ENCODE assay signal across 10 cellular contexts in genomic region chr6:118708055-118708454, GRCh38. TPM values are rescaled to one million over a fixed set of nuclear protein-coding genes. Genes with fewer than 3 reads are reported as not detected.
DNase-seq lines count a peak whose midpoint lies in the region; ATAC-seq and TF ChIP-seq lines count a peak whose summit lies in the region.
"Had no signal": no experiment of that assay in that cellular context is flagged by ENCODE, and none has a peak within 500 bp of the region (broad histone marks: within the 10 kb centered on the region; RNA-seq: fewer than 3 reads in every experiment).

No MANE protein-coding gene starts in this region.

- no peaks in the 10 kb centered on the region for H3K9me2 ChIP-seq in OCI-LY7 (ENCODE audit: insufficient read depth, low read length)

- H3K27ac ChIP-seq in OCI-LY7 (ENCODE audit: low read depth, low read length, poor library complexity, severe bottlenecking) (peak overlapping the region; percentile 87), osteoblast (ENCODE audit: low read depth, low read length) (peak overlapping the region; percentile 96), dorsolateral prefrontal cortex (peak overlapping the region in 10 of 59 donors; percentile 44 to 91 (median 76)), A673 (ENCODE audit: low read depth, low read length, poor library complexity, severe bottlenecking) (no peak overlapping the region)

- H3K79me2 ChIP-seq in OCI-LY7 (ENCODE audit: insufficient read depth, low read depth, low read length) = peaks cover 32% of the 10 kb centered on the region; the same call in 1 of the 2 replicates
- H3K79me2 ChIP-seq in osteoblast (ENCODE audit: insufficient read depth, low read length) = no peaks in the 10 kb centered on the region

- no peak for DNase-seq in GM12864 (ENCODE audit: low read depth)
- DNase-seq in OCI-LY7 (ENCODE audit: low spot score) = peak; percentile 21
- DNase-seq in cardiac fibroblast (ENCODE audit: low read depth in 2 of 2) = peak; percentile 22 to 79
- no peak for DNase-seq in osteoblast (ENCODE audit: insufficient read length, low spot score, missing footprints)
- DNase-seq in activated effector memory CD4-positive, alpha-beta T cell treated with Interleukin-2 at 50 U/mL for 16 hours = no peak
- DNase-seq in dorsolateral prefrontal cortex = no peak
- DNase-seq in A673 (ENCODE audit: low spot score) = no peak
- DNase-seq: amniotic stem cell, NCI-H2029 had no signal

- H3K4me3 ChIP-seq in GM12864 (ENCODE audit: low read depth, low read length) = peak overlapping the region; percentile 50; the same call in 1 of the 2 replicates
- H3K4me3 ChIP-seq in OCI-LY7 (ENCODE audit: low read depth, low read length, poor library complexity, severe bottlenecking) = peak overlapping the region; percentile 80
- no peak overlapping the region for H3K4me3 ChIP-seq in cardiac fibroblast (replicated peaks in 1 of 2; ENCODE audit: low read depth in 2 of 2, low read length in 2 of 2)
- H3K4me3 ChIP-seq in osteoblast (ENCODE audit: insufficient read depth, low read length) = peak overlapping the region; percentile 65
- H3K4me3 ChIP-seq in dorsolateral prefrontal cortex = no peak overlapping the region
- H3K4me3 ChIP-seq in A673 (ENCODE audit: low read depth, low read length, poor library complexity, severe bottlenecking) = no peak overlapping the region

- POLR2A ChIA-PET in OCI-LY7 (lab: Charles Lee) (interaction anchor here (0.6 to 2.6 kb wide), 10 partner anchors 9 to 885 kb away, joined by 3 to 14 read pairs (median 4); no protein-coding TSS in a partner anchor), A673 (lab: Charles Lee; ENCODE audit: low non-redundant PET) (interaction anchor here (0.8 kb wide), 1 partner anchor 551 kb away, joined by 3 read pairs; no protein-coding TSS in a partner anchor)

- H3K4me2 ChIP-seq in OCI-LY7 (ENCODE audit: low read length) (peak overlapping the region; percentile 82), osteoblast (ENCODE audit: insufficient read depth, low read length) (peak overlapping the region; percentile 87)

- H2AFZ ChIP-seq in OCI-LY7 (ENCODE audit: low read length) (peak overlapping the region; percentile 8; the same call in 1 of the 2 replicates), osteoblast (ENCODE audit: low read length) (no peak overlapping the region)

- H4K20me1 ChIP-seq in OCI-LY7 (ENCODE audit: insufficient read depth, low read length) (no peaks in the 10 kb centered on the region), osteoblast (ENCODE audit: insufficient read depth, low read length) (no peaks in the 10 kb centered on the region)

- no peaks in the 10 kb centered on the region for H3K36me3 ChIP-seq in OCI-LY7 (ENCODE audit: insufficient read depth, low read length)
- H3K36me3 ChIP-seq in osteoblast (ENCODE audit: insufficient read depth, low read length) = no peaks in the 10 kb centered on the region
- H3K36me3 ChIP-seq in A673 (ENCODE audit: insufficient read depth, low read length, poor library complexity, severe bottlenecking) = no peaks in the 10 kb centered on the region

- H3K4me1 ChIP-seq in OCI-LY7 (ENCODE audit: insufficient read depth, low read length, poor library complexity, severe bottlenecking) (peaks cover 56% of the 10 kb centered on the region), osteoblast (ENCODE audit: insufficient read depth, low read length) (peaks cover 65% of the 10 kb centered on the region), A673 (ENCODE audit: insufficient read depth, low read length, poor library complexity, severe bottlenecking) (peaks cover 33% of the 10 kb centered on the region)

- BruUV-seq in OCI-LY7 (replicated peaks; lab: Mats Ljungman, UMichigan) (no TSS peak), A673 (replicated peaks; lab: Mats Ljungman, UMichigan) (no TSS peak)

- intact Hi-C loops in OCI-LY7 (cut with micrococcal nuclease; ENCODE audit: unreplicated experiment) (loop anchor here (2.0 kb wide), 2 partner anchors 187 to 641 kb away; partner anchors contain the start of genes ASF1A and MAN1A1), dorsolateral prefrontal cortex (cut with DNase I) (loop anchor here (2.0 to 5.0 kb wide), 2 partner anchors 56 to 57 kb away; partner anchors contain the start of gene CEP85L (in 2 of the 2)), A673 (cut with micrococcal nuclease; ENCODE audit: unreplicated experiment) (no loop called here)

- H3K9me3 ChIP-seq in OCI-LY7 (ENCODE audit: low read length) (no peaks in the 10 kb centered on the region), osteoblast (ENCODE audit: low read depth, low read length) (no peaks in the 10 kb centered on the region), A673 (ENCODE audit: low read depth, low read length, poor library complexity, severe bottlenecking) (no peaks in the 10 kb centered on the region)

- CTCF ChIA-PET in OCI-LY7 (lab: Charles Lee; ENCODE audit: unreplicated experiment) (no interaction called here), A673 (lab: Charles Lee) (no interaction called here)

- no peaks in the 10 kb centered on the region for H3K27me3 ChIP-seq in osteoblast (ENCODE audit: insufficient read depth, low read length)
- H3K27me3 ChIP-seq in dorsolateral prefrontal cortex = no peaks in the 10 kb centered on the region
- no peaks in the 10 kb centered on the region for H3K27me3 ChIP-seq in A673 (replicated peaks; ENCODE audit: insufficient read depth, low read depth, low read length, poor library complexity)

- no peak for ATAC-seq in HG03354 (IDR thresholded peaks at IDR 0.05; ENCODE audit: poor library complexity, severe bottlenecking, unreplicated experiment)

- TF ChIP-seq CTCF in GM12864 (IDR thresholded peaks at IDR 0.05; ENCODE audit: low read depth, low read length, missing control alignments) = no peak
- no peak for TF ChIP-seq CTCF in OCI-LY7 (conservative IDR thresholded peaks at IDR 0.05; ENCODE audit: low read length)
- TF ChIP-seq CTCF in cardiac fibroblast (IDR thresholded peaks at IDR 0.05; ENCODE audit: low read depth, low read length) = no peak
- TF ChIP-seq CTCF in osteoblast (IDR thresholded peaks at IDR 0.05; ENCODE audit: extremely low read depth, low read depth, low read length) = no peak
- no peak for TF ChIP-seq CTCF in dorsolateral prefrontal cortex (IDR thresholded peaks at IDR 0.05 in 54 of 56, conservative IDR thresholded peaks at IDR 0.05 in 2 of 56; ENCODE audit: low read depth in 1 of 56, partially characterized antibody in 56 of 56)
- TF ChIP-seq CTCF in A673 (conservative IDR thresholded peaks at IDR 0.05; ENCODE audit: low read depth, low read length) = no peak

RNA-seq across cellular contexts. Expression of gene CEP85L, which starts 56.7 kb away (rescaled TPM):
- total RNA-seq in OCI-LY7 (2014; rRNA removed; shearing (Covaris generic)) = 7.4 and 9.6 TPM in 2 replicates
- total RNA-seq in OCI-LY7 (2022) (12.0 and 15.4 TPM in 2 replicates), osteoblast (15.2 and 15.3 TPM in 2 replicates), dorsolateral prefrontal cortex (10 to 100 TPM; 25.2 to 62.1 (median 36.1) TPM), A673 (2021) (6.5 and 7.4 TPM in 2 replicates)

Comparison
In these comparisons a context has a peak if more than half of its experiments do, and no peak if none do; other contexts are left out.
1. DNase-seq: peak in OCI-LY7 (single experiment) and cardiac fibroblast (2 of 2); none in GM12864 (single experiment), osteoblast (single experiment), activated effector memory CD4-positive, alpha-beta T cell treated with Interleukin-2 at 50 U/mL for 16 hours (single experiment), dorsolateral prefrontal cortex (0 of 10) and A673 (single experiment).
2. H3K4me3 ChIP-seq: peak in GM12864 (single experiment), OCI-LY7 (single experiment) and osteoblast (single experiment); none in cardiac fibroblast (0 of 2), dorsolateral prefrontal cortex (0 of 59) and A673 (single experiment).